Comparison of ENCODE assay signal across 26 cellular contexts in the genomic region with DNA sequence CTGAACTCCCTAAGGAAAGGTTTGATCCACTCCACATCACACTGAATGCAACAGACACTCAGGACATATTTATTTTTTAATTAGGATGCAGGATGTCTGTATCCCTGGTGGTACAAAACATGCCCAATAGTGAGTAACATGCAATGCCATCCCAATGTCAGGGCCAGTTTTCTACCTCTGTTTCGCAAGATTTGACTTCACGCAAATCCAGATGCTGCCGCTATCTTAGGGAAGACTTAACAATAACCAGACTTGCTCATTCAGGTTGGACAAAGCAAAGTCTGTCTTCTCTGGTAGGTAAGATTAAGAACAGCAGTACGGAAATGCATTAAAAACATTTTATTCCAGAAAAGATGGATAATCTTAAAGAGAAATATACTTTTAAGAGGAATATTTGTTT.
"Had no signal": no experiment of that assay in that cellular context is flagged by ENCODE, and none has a peak within 500 bp of the region (broad histone marks: within the 10 kb centered on the region; RNA-seq: fewer than 3 reads in every experiment).

No MANE protein-coding gene starts in this region.

- FAIRE-seq: colon, endometrium, islet of Langerhans had no signal

- H3K27me3 ChIP-seq: dorsolateral prefrontal cortex, esophagus squamous epithelium, gastrocnemius medialis, heart right ventricle, left lung had no signal

- H3K4me3 ChIP-seq: coronary artery, dorsolateral prefrontal cortex, esophagus squamous epithelium, gastrocnemius medialis, heart right ventricle, left lung, lower lobe of right lung, mucosa of descending colon had no signal

- H3K27ac ChIP-seq: coronary artery, dorsolateral prefrontal cortex, epithelial cell of prostate, esophagus squamous epithelium, gastrocnemius medialis, heart right ventricle, left lung, lower lobe of right lung had no signal

- H3K36me3 ChIP-seq: gastrocnemius medialis, left lung, lower lobe of right lung had no signal

- ATAC-seq: effector memory CD8-positive, alpha-beta T cell; esophagus mucosa; gastrocnemius medialis; heart right ventricle; left cardiac atrium; left lung; left ventricle myocardium superior; lower lobe of right lung; mucosa of descending colon had no signal

- H3K9me3 ChIP-seq: esophagus squamous epithelium, gastrocnemius medialis, heart right ventricle, left lung, lower lobe of right lung, mucosa of descending colon had no signal

- H3K4me1 ChIP-seq: esophagus squamous epithelium, gastrocnemius medialis, heart right ventricle, left lung, lower lobe of right lung had no signal

- DNase-seq: dermis blood vessel endothelial cell; dorsolateral prefrontal cortex; effector CD4-positive, alpha-beta T cell; effector memory CD8-positive, alpha-beta T cell; endodermal cell; erythroblast; esophagus squamous epithelium; foreskin melanocyte; gastrocnemius medialis; glutamatergic neuron; head of caudate nucleus; heart right ventricle; hippocampal formation; left cardiac atrium; left ventricle myocardium superior; lower lobe of right lung; mesenchymal stem cell; mucosa of descending colon; naive B cell had no signal
